ENCODE assay signal across 17 cellular contexts in the genomic region with DNA sequence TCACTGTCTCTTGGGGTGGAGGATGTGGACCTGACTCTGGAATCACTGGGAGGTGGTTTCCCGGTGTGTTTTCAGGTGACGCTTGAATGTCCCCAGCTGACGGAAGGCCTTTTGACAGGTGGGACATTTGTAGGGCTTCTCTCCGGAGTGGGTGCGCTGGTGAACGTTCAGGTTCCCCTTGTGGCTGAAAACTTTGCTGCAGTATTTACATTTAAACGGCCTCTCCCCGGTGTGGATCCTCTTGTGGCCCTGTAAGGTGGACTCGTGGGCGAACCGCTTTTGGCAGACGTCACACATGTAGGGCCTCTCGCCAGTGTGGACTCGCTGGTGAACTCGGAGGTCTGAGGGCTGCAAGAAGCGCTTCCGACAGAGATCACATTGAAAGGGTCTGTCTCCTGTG. TPM values are rescaled to one million over a fixed set of nuclear protein-coding genes. Genes with fewer than 3 reads are reported as not detected.
"Had no signal": no experiment of that assay in that cellular context is flagged by ENCODE, and none has a peak within 500 bp of the region (broad histone marks: within the 10 kb centered on the region; RNA-seq: fewer than 3 reads in every experiment).

No MANE protein-coding gene starts in this region.

- FAIRE-seq: astrocyte, islet of Langerhans, pancreas had no signal

- H3K27ac ChIP-seq: cardiac muscle cell, left ventricle myocardium inferior, pancreas, skin epidermis, thyroid gland, uterus had no signal

- ATAC-seq: activated CD4-positive, alpha-beta T cell treated with anti-CD3 and anti-CD28 coated beads for 36 hours; activated CD8-positive, alpha-beta T cell treated with anti-CD3 and anti-CD28 coated beads for 36 hours; activated naive CD8-positive, alpha-beta T cell treated with anti-CD3 and anti-CD28 coated beads, Interleukin-2, amount 50 U/mL, for 24 hours; pancreas had no signal

- H3K27me3 ChIP-seq: cardiac muscle cell, pancreas, thyroid gland, uterus had no signal

- H3K9me3 ChIP-seq: left ventricle myocardium inferior, pancreas, thyroid gland, uterus had no signal

- H3K4me3 ChIP-seq: cardiac muscle cell, left ventricle myocardium inferior, pancreas, skin epidermis, thyroid gland, uterus had no signal

- H3K36me3 ChIP-seq: cardiac muscle cell, left ventricle myocardium inferior, pancreas, thyroid gland, uterus had no signal

- DNase-seq: activated CD4-positive, alpha-beta T cell treated with anti-CD3 and anti-CD28 coated beads for 36 hours; activated CD8-positive, alpha-beta memory T cell treated with anti-CD3 and anti-CD28 coated beads, Interleukin-2, amount 50 U/mL, for 48 hours; activated CD8-positive, alpha-beta T cell treated with anti-CD3 and anti-CD28 coated beads for 36 hours; activated naive CD4-positive, alpha-beta T cell; activated naive CD8-positive, alpha-beta T cell treated with anti-CD3 and anti-CD28 coated beads, Interleukin-2, amount 50 U/mL, for 24 hours; foreskin melanocyte; head of caudate nucleus; left ventricle myocardium inferior; pancreas; T-helper 9 cell; thyroid gland; uterus had no signal

- H3K4me1 ChIP-seq: left ventricle myocardium inferior, pancreas, thyroid gland, uterus had no signal

RNA-seq across cellular contexts. Expression of a gene that starts 7.8 kb away (rescaled TPM):
- polyA plus RNA-seq: cardiac muscle cell had no signal

RNA-seq across cellular contexts. Expression of a gene that starts 12.3 kb away (rescaled TPM):
- polyA plus RNA-seq: cardiac muscle cell, neural cell, pancreas had no signal

RNA-seq across cellular contexts. Expression of a gene that starts 14.0 kb away (rescaled TPM):
- polyA plus RNA-seq: cardiac muscle cell, neural cell, pancreas had no signal
